8 cellular contexts compared by ENCODE assay signal in the genomic region with DNA sequence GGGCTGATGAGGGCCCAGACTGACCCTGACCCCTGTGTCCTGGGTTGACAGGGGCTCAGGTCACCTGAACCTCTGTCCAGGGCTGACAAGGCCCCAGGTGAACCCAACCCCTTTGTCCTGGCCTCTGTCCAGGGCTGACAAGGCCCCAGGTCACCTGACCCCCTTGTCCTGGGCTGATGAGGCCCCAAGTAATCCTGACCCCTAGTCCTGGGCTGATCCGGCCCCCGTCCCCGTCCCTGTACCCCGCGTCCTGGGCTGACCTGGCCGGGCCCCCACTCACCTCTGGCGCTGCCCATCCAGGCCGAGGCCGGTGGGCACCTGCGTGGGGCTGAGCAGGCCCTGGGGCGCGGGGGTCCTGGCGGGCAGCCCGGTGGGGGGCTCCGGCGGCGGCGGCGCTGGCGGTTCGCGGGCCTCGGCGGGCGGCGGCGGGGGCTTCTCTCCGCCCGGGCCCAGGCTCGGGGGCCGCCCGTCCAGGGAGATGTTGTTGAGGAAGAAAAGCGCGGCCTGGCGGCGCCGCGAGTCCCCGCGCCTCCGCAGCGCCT. TPM values are rescaled to one million over a fixed set of nuclear protein-coding genes. Genes with fewer than 3 reads are reported as not detected.
A peak's percentile ranks its signal among the peaks of the same experiment; 100 is the strongest.
DNase-seq lines count a peak whose midpoint lies in the region; ATAC-seq and TF ChIP-seq lines count a peak whose summit lies in the region.

No MANE protein-coding gene starts in this region.

- H3K27me3 ChIP-seq in Panc1 (ENCODE audit: control insufficient read depth, insufficient read depth, low read length) (no peaks in the 10 kb centered on the region), skeletal muscle tissue (ENCODE audit: control insufficient read depth in 3 of 3, insufficient read depth in 3 of 3, low read length in 3 of 3) (no peaks in the 10 kb centered on the region)

- H3K9me3 Mint-ChIP-seq in activated T-cell treated with anti-CD3 and anti-CD28 coated beads, Interleukin-2, amount 50 U/mL, for 72 hours = no peaks in the 10 kb centered on the region

- peaks cover 7% of the 10 kb centered on the region for H3K27me3 Mint-ChIP-seq in activated T-cell treated with anti-CD3 and anti-CD28 coated beads, Interleukin-2, amount 50 U/mL, for 72 hours (ENCODE audit: low read depth)

- no TSS peak for BruUV-seq in Panc1 (replicated peaks; lab: Mats Ljungman, UMichigan)

- H3K4me1 ChIP-seq in Panc1 (ENCODE audit: control insufficient read depth, insufficient read depth, low read length) = peaks cover 26% of the 10 kb centered on the region
- H3K4me1 ChIP-seq in skeletal muscle tissue (ENCODE audit: control insufficient read depth in 3 of 3, insufficient read depth in 3 of 3, low read length in 3 of 3) = peaks cover 22 to 42% (median 28%) of the 10 kb centered on the region in 3 donors

- intact Hi-C loops in Panc1 (cut with micrococcal nuclease; ENCODE audit: unreplicated experiment) = no loop called here

- DNase-seq in activated T-cell treated with anti-CD3 and anti-CD28 coated beads, Interleukin-2, amount 50 U/mL, for 72 hours = no peak
- no peak for DNase-seq in activated T-cell treated with anti-CD3 and anti-CD28 coated beads, Interleukin-2, amount 50 U/mL, for 1 hour
- DNase-seq in Panc1 (ENCODE audit: low read depth, low spot score) (no peak), fibroblast of the aortic adventitia (ENCODE audit: low read depth) (no peak), SHP77 treated with DMSO at 0.1 percent for 48 hours (lab: John Stamatoyannopoulos, UW) (no peak)
- DNase-seq in activated CD4-positive, CD25-positive, alpha-beta regulatory T cell treated with anti-CD3 and anti-CD28 coated beads, Interleukin-2, amount 50 U/mL, for 72 hours = no peak
- DNase-seq in stimulated activated CD4-positive, alpha-beta T cell treated with anti-CD3 and anti-CD28 coated beads, Interleukin-2, amount 100 ng/mL, for 48 hours = no peak

- H3K9ac ChIP-seq in skeletal muscle tissue (ENCODE audit: low read depth in 1 of 3, low read length in 3 of 3) = peak overlapping the region; percentile 65 to 84 (median 71)

- peak; percentile 1 to 6 for ATAC-seq in activated T-cell treated with anti-CD3 and anti-CD28 coated beads, Interleukin-2, amount 50 U/mL, for 72 hours (replicated peaks in 1 of 2)
- no peak for ATAC-seq in Panc1

- in situ Hi-C loops in Panc1 (cut with HindIII; ENCODE audit: low pct_unique_long_range_greater_than_20kb, low sequenced_read_pairs) = no loop called here

- no peaks in the 10 kb centered on the region for H3K36me3 Mint-ChIP-seq in activated T-cell treated with anti-CD3 and anti-CD28 coated beads, Interleukin-2, amount 50 U/mL, for 72 hours (ENCODE audit: insufficient read depth in 2 of 2)

- CTCF ChIA-PET in Panc1 (lab: Charles Lee) = no interaction called here

- POLR2A ChIA-PET in Panc1 (lab: Charles Lee) = no interaction called here

- H3K36me3 ChIP-seq in Panc1 (ENCODE audit: control insufficient read depth, insufficient read depth, low read length) (no peaks in the 10 kb centered on the region), skeletal muscle tissue (ENCODE audit: control insufficient read depth in 3 of 3, insufficient read depth in 3 of 3, low read length in 3 of 3) (no peaks in the 10 kb centered on the region)

- TF ChIP-seq CTCF in Panc1 (IDR thresholded peaks at IDR 0.05) (no peak), fibroblast of the aortic adventitia (IDR thresholded peaks at IDR 0.05; ENCODE audit: insufficient read depth, low read length) (no peak)

- H3K9me3 ChIP-seq in Panc1 (ENCODE audit: control insufficient read depth, insufficient read depth, low read depth, low read length) (no peaks in the 10 kb centered on the region), skeletal muscle tissue (ENCODE audit: control insufficient read depth in 3 of 3, low read length in 3 of 3) (no peaks in the 10 kb centered on the region)

- peak overlapping the region; percentile 63 to 64 for H3K4me3 ChIP-seq in Panc1 (ENCODE audit: low read depth in 2 of 2, low read length in 2 of 2)
- peak overlapping the region; percentile 75 for H3K4me3 ChIP-seq in fibroblast of the aortic adventitia (ENCODE audit: low read depth, low read length)
- peak overlapping the region; percentile 71 to 75 (median 73) for H3K4me3 ChIP-seq in skeletal muscle tissue (ENCODE audit: low read length in 3 of 3)

- H3K4me3 Mint-ChIP-seq in activated T-cell treated with anti-CD3 and anti-CD28 coated beads, Interleukin-2, amount 50 U/mL, for 72 hours = peak overlapping the region; percentile 65 to 86

- peak overlapping the region; percentile 70 for H3K27ac ChIP-seq in Panc1 (ENCODE audit: low read length)
- H3K27ac ChIP-seq in skeletal muscle tissue (ENCODE audit: low read depth, low read length) = no peak overlapping the region

- no peak overlapping the region for H3K27ac Mint-ChIP-seq in activated T-cell treated with anti-CD3 and anti-CD28 coated beads, Interleukin-2, amount 50 U/mL, for 72 hours

- H3K4me1 Mint-ChIP-seq in activated T-cell treated with anti-CD3 and anti-CD28 coated beads, Interleukin-2, amount 50 U/mL, for 72 hours (ENCODE audit: low read depth) = peaks cover 22% of the 10 kb centered on the region

RNA-seq across cellular contexts. Expression of gene CABLES2, which starts 0.4 kb away (rescaled TPM):
- total RNA-seq in activated T-cell treated with anti-CD3 and anti-CD28 coated beads, Interleukin-2, amount 50 U/mL, for 72 hours = 1 to 10 TPM; 7.1 to 8.3 TPM
- total RNA-seq in Panc1 (2021; ENCODE audit: unreplicated experiment) = 9.8 TPM
- polyA plus RNA-seq in Panc1 (2012; ENCODE audit: insufficient read length) = 12.0 TPM
- 1.1 and 4.3 TPM in 2 replicates for total RNA-seq in fibroblast of the aortic adventitia (ENCODE audit: low replicate concordance)
- 1.0 TPM for total RNA-seq in skeletal muscle tissue

RNA-seq across cellular contexts. Expression of gene RPS21, which starts 19.8 kb away (rescaled TPM):
- 1,000 to 10,000 TPM; 2,573 to 2,599 TPM for total RNA-seq in activated T-cell treated with anti-CD3 and anti-CD28 coated beads, Interleukin-2, amount 50 U/mL, for 72 hours
- 1,761 TPM for total RNA-seq in Panc1 (2021; ENCODE audit: unreplicated experiment)
- 4,052 TPM for polyA plus RNA-seq in Panc1 (2012; ENCODE audit: insufficient read length)
- total RNA-seq in fibroblast of the aortic adventitia (ENCODE audit: low replicate concordance) = 754 and 1,887 TPM in 2 replicates
- total RNA-seq in skeletal muscle tissue = 1,418 TPM

RNA-seq across cellular contexts. Expression of gene RBBP8NL, which starts 20.6 kb away (rescaled TPM):
- total RNA-seq in activated T-cell treated with anti-CD3 and anti-CD28 coated beads, Interleukin-2, amount 50 U/mL, for 72 hours = not detected
- total RNA-seq in Panc1 (2021; ENCODE audit: unreplicated experiment) = not detected
- not detected for polyA plus RNA-seq in Panc1 (2012; ENCODE audit: insufficient read length)
- total RNA-seq in fibroblast of the aortic adventitia (ENCODE audit: low replicate concordance) = not detected in 2 replicates
- not detected for total RNA-seq in skeletal muscle tissue

RNA-seq across cellular contexts. Expression of gene LAMA5, which starts 39.6 kb away (rescaled TPM):
- total RNA-seq in activated T-cell treated with anti-CD3 and anti-CD28 coated beads, Interleukin-2, amount 50 U/mL, for 72 hours = under 1 TPM; 0.86 to 0.99 TPM
- total RNA-seq in Panc1 (2021; ENCODE audit: unreplicated experiment) = 497 TPM
- 508 TPM for polyA plus RNA-seq in Panc1 (2012; ENCODE audit: insufficient read length)
- 5.6 and 11.1 TPM in 2 replicates for total RNA-seq in fibroblast of the aortic adventitia (ENCODE audit: low replicate concordance)
- total RNA-seq in skeletal muscle tissue = 14.1 TPM
